In the genomic region with DNA sequence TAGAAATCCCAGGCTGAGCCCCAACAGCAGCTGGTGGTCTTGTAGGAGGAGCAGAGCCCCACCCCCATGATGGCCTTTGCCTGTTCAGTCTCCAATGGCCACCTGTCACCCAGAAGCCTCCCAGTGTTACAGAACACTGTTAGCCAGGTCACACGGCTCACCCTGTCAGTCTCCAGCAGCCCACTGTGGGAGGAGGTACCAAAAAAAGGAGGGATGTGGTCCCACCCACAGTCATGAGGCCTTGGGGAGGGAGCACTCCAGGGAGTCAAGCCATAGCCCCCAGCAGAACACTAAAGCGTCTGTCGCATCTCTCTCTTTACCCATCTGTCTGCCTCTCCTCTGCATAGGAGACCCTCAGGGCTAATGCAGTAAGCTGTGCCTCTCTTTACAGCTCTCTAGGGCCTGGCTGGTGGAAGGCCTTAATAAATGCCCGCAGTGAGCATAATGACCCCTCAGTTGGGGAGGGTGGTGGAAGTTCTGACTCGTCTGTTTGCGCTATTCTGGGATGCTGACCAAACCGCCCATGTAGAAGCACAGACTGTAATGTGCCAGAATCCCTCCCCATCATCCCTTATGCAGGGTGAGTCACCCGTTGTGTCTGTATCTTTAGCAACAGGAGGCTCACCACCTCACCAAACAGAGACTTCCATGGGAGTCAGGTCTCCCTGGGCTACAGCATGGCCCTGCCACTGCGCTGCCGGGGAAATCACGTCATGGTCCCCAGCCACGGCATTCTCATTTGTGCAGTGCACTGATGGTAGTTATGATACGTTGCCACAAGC, we compare ENCODE assay signal across 9 cellular contexts. TPM values are rescaled to one million over a fixed set of nuclear protein-coding genes. Genes with fewer than 3 reads are reported as not detected.
DNase-seq lines count a peak whose midpoint lies in the region; ATAC-seq and TF ChIP-seq lines count a peak whose summit lies in the region.
"Had no signal": no experiment of that assay in that cellular context is flagged by ENCODE, and none has a peak within 500 bp of the region (broad histone marks: within the 10 kb centered on the region; RNA-seq: fewer than 3 reads in every experiment).

No MANE protein-coding gene starts in this region.

- no peaks in the 10 kb centered on the region for H3K9me3 Mint-ChIP-seq in CD4-positive, alpha-beta memory T cell
- no peaks in the 10 kb centered on the region for H3K9me3 Mint-ChIP-seq in activated naive CD8-positive, alpha-beta T cell treated with anti-CD3 and anti-CD28 coated beads for 36 hours

- H3F3A ChIP-seq in smooth muscle cell (ENCODE audit: low read depth) = no peaks in the 10 kb centered on the region

- POLR2A ChIA-PET in CD4-positive, alpha-beta memory T cell (lab: Charles Lee; ENCODE audit: partially characterized antibody) = no interaction called here

- no peaks in the 10 kb centered on the region for H3K4me1 Mint-ChIP-seq in CD4-positive, alpha-beta memory T cell
- H3K4me1 Mint-ChIP-seq in activated naive CD8-positive, alpha-beta T cell treated with anti-CD3 and anti-CD28 coated beads for 36 hours = no peaks in the 10 kb centered on the region

- H4K20me1 ChIP-seq in smooth muscle cell (ENCODE audit: low read depth) = peaks cover 98% of the 10 kb centered on the region

- H3K4me2 ChIP-seq in smooth muscle cell = peak overlapping the region; percentile 10

- H3K36me3 Mint-ChIP-seq in CD4-positive, alpha-beta memory T cell = peaks cover 2% of the 10 kb centered on the region in 2 donors
- no peaks in the 10 kb centered on the region for H3K36me3 Mint-ChIP-seq in activated naive CD8-positive, alpha-beta T cell treated with anti-CD3 and anti-CD28 coated beads for 36 hours

- 46% methylated on average over 13 of the region's 13 CpGs for WGBS in smooth muscle cell (ENCODE audit: low lambda C conversion rate)

- H3K36me3 ChIP-seq in smooth muscle cell (ENCODE audit: low read depth) = no peaks in the 10 kb centered on the region
- H3K36me3 ChIP-seq in CD4-positive, alpha-beta memory T cell (ENCODE audit: insufficient read depth, low read length) = no peaks in the 10 kb centered on the region

- TF ChIP-seq CTCF in smooth muscle cell (IDR thresholded peaks at IDR 0.05; ENCODE audit: borderline replicate concordance, insufficient read depth, poor library complexity, severe bottlenecking) = no peak

- peak overlapping the region; percentile 89 for H3K27ac ChIP-seq in smooth muscle cell (ENCODE audit: low read depth)
- H3K27ac ChIP-seq in CD4-positive, alpha-beta memory T cell (ENCODE audit: low read depth, low read length) = no peak overlapping the region

- H3K9ac ChIP-seq in smooth muscle cell (ENCODE audit: low read depth) = peak overlapping the region; percentile 72

- no peak overlapping the region for H3K4me3 ChIP-seq in smooth muscle cell
- H3K4me3 ChIP-seq in CD4-positive, alpha-beta memory T cell (ENCODE audit: low read length in 2 of 2) = no peak overlapping the region

- H3K4me1 ChIP-seq in smooth muscle cell (ENCODE audit: low read depth) = no peaks in the 10 kb centered on the region
- H3K4me1 ChIP-seq in CD4-positive, alpha-beta memory T cell (ENCODE audit: insufficient read depth, low read length) = no peaks in the 10 kb centered on the region

- ATAC-seq in HG02852 (IDR thresholded peaks at IDR 0.05; ENCODE audit: unreplicated experiment) (no peak), HG02623 (IDR thresholded peaks at IDR 0.05; ENCODE audit: unreplicated experiment) (no peak)

- H3K27ac Mint-ChIP-seq in CD4-positive, alpha-beta memory T cell = no peak overlapping the region
- H3K27ac Mint-ChIP-seq in activated naive CD8-positive, alpha-beta T cell treated with anti-CD3 and anti-CD28 coated beads for 36 hours = no peak overlapping the region

- CTCF ChIA-PET in CD4-positive, alpha-beta memory T cell (lab: Charles Lee; ENCODE audit: partially characterized antibody) = no interaction called here

- no peaks in the 10 kb centered on the region for H3K9me3 ChIP-seq in smooth muscle cell (replicated peaks; ENCODE audit: low read depth)
- no peaks in the 10 kb centered on the region for H3K9me3 ChIP-seq in CD4-positive, alpha-beta memory T cell (ENCODE audit: control insufficient read depth in 1 of 2, low read length in 2 of 2)

- no peak overlapping the region for H3K4me3 Mint-ChIP-seq in CD4-positive, alpha-beta memory T cell
- H3K4me3 Mint-ChIP-seq in activated naive CD8-positive, alpha-beta T cell treated with anti-CD3 and anti-CD28 coated beads for 36 hours = no peak overlapping the region

- intact Hi-C loops in CD4-positive, alpha-beta memory T cell (cut with micrococcal nuclease) = no loop called here

- H2AFZ ChIP-seq in smooth muscle cell (ENCODE audit: low read depth) = no peak overlapping the region

- peaks cover 4 to 11% of the 10 kb centered on the region in 2 donors for H3K27me3 Mint-ChIP-seq in CD4-positive, alpha-beta memory T cell
- peaks cover 22% of the 10 kb centered on the region for H3K27me3 Mint-ChIP-seq in activated naive CD8-positive, alpha-beta T cell treated with anti-CD3 and anti-CD28 coated beads for 36 hours

- DNase-seq in H4 (ENCODE audit: low spot score) = peak; percentile 76
- peak; percentile 97 for DNase-seq in astrocyte of the hippocampus (ENCODE audit: low read depth, low spot score)
- peak in 38 of 51 donors; percentile 23 to 86 (median 61) for DNase-seq in hypothalamus (lab: John Stamatoyannopoulos, UW)
- DNase-seq in smooth muscle cell (lab: John Stamatoyannopoulos, UW; ENCODE audit: unreplicated experiment) = no peak
- DNase-seq in CD4-positive, alpha-beta memory T cell = no peak
- no peak for DNase-seq in activated naive CD8-positive, alpha-beta T cell treated with anti-CD3 and anti-CD28 coated beads for 36 hours
- DNase-seq: NCI-H510A had no signal

- H3K79me2 ChIP-seq in smooth muscle cell (ENCODE audit: low read depth) = peaks cover 42% of the 10 kb centered on the region

- no peaks in the 10 kb centered on the region for H3K27me3 ChIP-seq in smooth muscle cell (ENCODE audit: low read depth)
- H3K27me3 ChIP-seq in CD4-positive, alpha-beta memory T cell (ENCODE audit: insufficient read depth, low read length) = no peaks in the 10 kb centered on the region

RNA-seq across cellular contexts. Expression of a gene that starts 14.6 kb away (rescaled TPM):
- total RNA-seq in H4 (2014; rRNA removed; shearing (Covaris generic)) = 7.4 and 9.4 TPM in 2 replicates
- 35.5 and 36.3 TPM in 2 replicates for total RNA-seq in smooth muscle cell
- polyA plus RNA-seq in smooth muscle cell = 23.9 and 38.0 TPM in 2 replicates
- 10 to 100 TPM; 18.2 to 20.6 TPM for total RNA-seq in CD4-positive, alpha-beta memory T cell
- polyA plus RNA-seq in CD4-positive, alpha-beta memory T cell = 1 to 10 TPM; 1.2 to 1.3 TPM
- total RNA-seq in activated naive CD8-positive, alpha-beta T cell treated with anti-CD3 and anti-CD28 coated beads for 36 hours = 1 to 10 TPM; 1.7 to 2.2 TPM

Comparison
In these comparisons a context has a peak if more than half of its experiments do, and no peak if none do; other contexts are left out.
1. DNase-seq: peak in H4 (single experiment), astrocyte of the hippocampus (single experiment) and hypothalamus (38 of 51); none in smooth muscle cell (single experiment), CD4-positive, alpha-beta memory T cell (0 of 5) and activated naive CD8-positive, alpha-beta T cell treated with anti-CD3 and anti-CD28 coated beads for 36 hours (single experiment).